ENCODE assay signal across 1 cellular context in the genomic region with DNA sequence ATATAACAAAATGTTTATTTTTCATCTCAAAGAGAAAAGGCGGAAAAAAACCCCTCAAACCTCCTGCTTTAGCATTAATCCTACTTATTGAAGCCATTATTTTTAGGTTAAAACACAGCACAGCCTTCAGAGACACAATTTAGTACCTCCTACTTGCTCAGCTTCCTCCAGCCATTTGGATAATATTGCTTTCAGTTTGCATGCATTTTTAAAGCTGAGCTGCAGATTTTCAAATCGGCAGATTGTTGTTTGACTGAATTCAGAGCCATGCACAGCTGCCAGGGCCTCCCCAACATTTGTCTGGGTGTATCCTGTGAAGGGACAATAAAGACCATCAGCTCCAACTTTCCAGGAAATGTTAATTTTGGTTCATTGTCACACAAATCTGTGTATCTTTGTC.
TF ChIP-seq lines count a peak whose summit lies in the region.

No MANE protein-coding gene starts in this region.

TF ChIP-seq in endothelial cell of umbilical vein, 7 proteins besides CTCF, POLR2A, EP300 and RAD21:
- TF ChIP-seq, protein P1, sequence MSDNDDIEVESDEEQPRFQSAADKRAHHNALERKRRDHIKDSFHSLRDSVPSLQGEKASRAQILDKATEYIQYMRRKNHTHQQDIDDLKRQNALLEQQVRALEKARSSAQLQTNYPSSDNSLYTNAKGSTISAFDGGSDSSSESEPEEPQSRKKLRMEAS (IDR thresholded peaks at IDR 0.05; ENCODE audit: insufficient read depth, insufficient read length), result no peak
- no peak for TF ChIP-seq POLR2AphosphoS5 (IDR thresholded peaks at IDR 0.05; ENCODE audit: insufficient read depth, low read depth, low read length)
- no peak for TF ChIP-seq JUN (IDR thresholded peaks at IDR 0.05; ENCODE audit: borderline replicate concordance, insufficient read depth, insufficient read length, low read depth)
- no peak for TF ChIP-seq FOS (IDR thresholded peaks at IDR 0.05; ENCODE audit: borderline replicate concordance, insufficient read depth, low read length)
- TF ChIP-seq EZH2 (IDR thresholded peaks at IDR 0.05; ENCODE audit: borderline replicate concordance, low read depth, low read length, severe bottlenecking), result no peak
TF ChIP-seq in endothelial cell of umbilical vein: peak in this region for 0.
